In the genomic region with DNA sequence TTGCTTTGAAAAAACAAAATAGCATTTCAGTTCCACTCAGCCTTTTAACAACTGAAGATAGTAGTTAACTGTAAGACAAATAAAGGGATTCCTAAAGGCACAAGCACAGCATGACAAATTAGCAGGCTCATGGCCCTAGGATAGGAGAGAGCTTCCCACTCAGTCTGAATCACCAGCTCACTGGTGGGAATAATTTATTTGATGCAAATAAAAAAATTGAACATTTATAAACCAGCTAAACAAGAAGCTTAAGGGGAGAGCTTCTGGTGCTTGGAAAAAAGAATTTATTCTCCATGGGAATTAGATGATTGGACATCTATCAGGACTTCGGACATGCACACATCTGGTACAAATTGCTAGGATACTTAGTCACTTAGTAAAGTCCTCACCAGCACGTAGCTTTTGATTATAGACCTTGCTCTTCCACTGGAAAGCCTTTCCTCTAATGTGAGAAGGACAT, we compare ENCODE assay signal across 19 cellular contexts.
DNase-seq lines count a peak whose midpoint lies in the region; TF ChIP-seq lines count a peak whose summit lies in the region.
"Had no signal": no experiment of that assay in that cellular context is flagged by ENCODE, and none has a peak within 500 bp of the region (broad histone marks: within the 10 kb centered on the region; RNA-seq: fewer than 3 reads in every experiment).

No MANE protein-coding gene starts in this region.

- TF ChIP-seq CTCF in AG10803 (conservative IDR thresholded peaks at IDR 0.05; ENCODE audit: low read length), result no peak
- no peak for TF ChIP-seq CTCF in epithelial cell of esophagus (IDR thresholded peaks at IDR 0.05; ENCODE audit: insufficient read depth, low read depth, low read length, missing control alignments)
- TF ChIP-seq CTCF in osteocyte (IDR thresholded peaks at IDR 0.05), result no peak

- no peaks in the 10 kb centered on the region for H3K27me3 Mint-ChIP-seq in osteocyte (ENCODE audit: unreplicated experiment)

- H3K4me1 Mint-ChIP-seq in osteocyte (ENCODE audit: unreplicated experiment), result peaks cover 46% of the 10 kb centered on the region
- H3K4me1 Mint-ChIP-seq: neural crest cell had no signal

- peaks cover 9% of the 10 kb centered on the region for H3K36me3 Mint-ChIP-seq in osteocyte (ENCODE audit: unreplicated experiment)
- H3K36me3 Mint-ChIP-seq: activated naive CD4-positive, alpha-beta T cell treated with anti-CD3 and anti-CD28 coated beads, Interleukin-2, amount 50 U/mL, for 72 hours had no signal

- H3K4me3 Mint-ChIP-seq in osteocyte (ENCODE audit: unreplicated experiment), result no peak overlapping the region
- H3K4me3 Mint-ChIP-seq: neural crest cell had no signal

- peak overlapping the region; percentile 84 for H3K27ac Mint-ChIP-seq in osteocyte (ENCODE audit: unreplicated experiment)
- H3K27ac Mint-ChIP-seq: activated naive CD4-positive, alpha-beta T cell treated with anti-CD3 and anti-CD28 coated beads, Interleukin-2, amount 50 U/mL, for 72 hours had no signal

- H3K4me3 ChIP-seq in AG10803 (ENCODE audit: low read length) (no peak overlapping the region), epithelial cell of esophagus (ENCODE audit: low read length) (no peak overlapping the region)
- H3K4me3 ChIP-seq: BLaER1, dorsolateral prefrontal cortex, esophagus squamous epithelium, hepatocyte had no signal

- H3K9me3 Mint-ChIP-seq in osteocyte (ENCODE audit: unreplicated experiment), result peaks cover 11% of the 10 kb centered on the region

- DNase-seq in AG10803 (ENCODE audit: low read depth) (peak; percentile 97), HS-5 (ENCODE audit: low read depth) (peak; percentile 25), epithelial cell of esophagus (ENCODE audit: low read depth) (peak; percentile 23), osteocyte (ENCODE audit: extremely low spot score, unreplicated experiment) (no peak), RPMI8226 (no peak), pons (ENCODE audit: low spot score) (no peak), DMS53 (lab: John Stamatoyannopoulos, UW) (no peak)
- DNase-seq in stimulated activated naive CD4-positive, alpha-beta T cell treated with Interleukin-2 at 50 U/mL for 16 hours (lab: John Stamatoyannopoulos, UW), result no peak
- DNase-seq: activated CD4-positive, alpha-beta T cell treated with anti-CD3 and anti-CD28 coated beads, Interleukin-2, amount 50 U/mL, for 48 hours; activated T-cell treated with anti-CD3 and anti-CD28 coated beads, Interleukin-2, amount 50 U/mL, for 48 hours; dorsolateral prefrontal cortex; esophagus squamous epithelium; NK-92 treated with Interleukin-12 subunit alpha and Interleukin-12 subunit beta, amount 100 ng/mL, for 24 hours; stimulated activated naive CD8-positive, alpha-beta T cell treated with anti-CD3 and anti-CD28 coated beads, Interleukin-15, Interleukin-2, amounts not matched to agents 100 U/mL and 50 U/mL, for 24 hours; T-helper 1 cell had no signal

Comparison
In these comparisons a context has a peak if more than half of its experiments do, and no peak if none do; other contexts are left out.
1. DNase-seq: peak in AG10803 (single experiment), HS-5 (single experiment) and epithelial cell of esophagus (single experiment); none in osteocyte (single experiment), RPMI8226 (single experiment), stimulated activated naive CD4-positive, alpha-beta T cell treated with Interleukin-2 at 50 U/mL for 16 hours (single experiment), pons (single experiment) and DMS53 (single experiment).